Comparison of ENCODE assay signal across 9 cellular contexts in genomic region chr9:71036501-71036900, GRCh38.
DNase-seq lines count a peak whose midpoint lies in the region; ATAC-seq and TF ChIP-seq lines count a peak whose summit lies in the region.
"Had no signal": no experiment of that assay in that cellular context is flagged by ENCODE, and none has a peak within 500 bp of the region (broad histone marks: within the 10 kb centered on the region; RNA-seq: fewer than 3 reads in every experiment).

No MANE protein-coding gene starts in this region.

- H3K9me3 ChIP-seq in HEK293 (ENCODE audit: control insufficient read depth, insufficient read depth, low read depth, low read length): no peaks in the 10 kb centered on the region

- H3K36me3 ChIP-seq in HEK293 (ENCODE audit: control insufficient read depth in 2 of 2, insufficient read depth in 1 of 2, low read length in 2 of 2): no peaks in the 10 kb centered on the region

- H3K4me3 ChIP-seq in HEK293 (ENCODE audit: low read depth, low read length): no peak overlapping the region

- ATAC-seq in HG03432 (IDR thresholded peaks at IDR 0.05; ENCODE audit: unreplicated experiment) (no peak), GM21737 (IDR thresholded peaks at IDR 0.05; ENCODE audit: unreplicated experiment) (no peak)
- ATAC-seq: HCT116 had no signal

- DNase-seq in NCI-H510A (lab: John Stamatoyannopoulos, UW): peak; percentile 2
- DNase-seq in fibroblast of gingiva (ENCODE audit: low read depth): peak; percentile 10
- DNase-seq in putamen (ENCODE audit: low spot score): peak; percentile 20
- DNase-seq in activated CD4-positive, alpha-beta T cell treated with anti-CD3 and anti-CD28 coated beads for 4 hours: no peak
- DNase-seq in T-helper 1 cell: no peak

- CTCF ChIA-PET in HEK293 (lab: Yijun Ruan, JAX): interaction anchor here (0.7 kb wide), 1 partner anchor 681 kb away, joined by 3 read pairs; no protein-coding TSS in a partner anchor

- no peaks in the 10 kb centered on the region for H3K4me1 ChIP-seq in HEK293 (ENCODE audit: control insufficient read depth, insufficient read depth, low read length)

- POLR2A ChIA-PET in HEK293 (lab: Yijun Ruan, JAX): no interaction called here

- no peak overlapping the region for H3K27ac ChIP-seq in HEK293 (ENCODE audit: extremely low read depth, low read depth, low read length)

- TF ChIP-seq CTCF in HEK293 (tag by site-specific recombination; IDR thresholded peaks at IDR 0.05): no peak

TF ChIP-seq in HEK293, 187 proteins besides CTCF, POLR2A, EP300 and RAD21:
- no peak for TF ChIP-seq ZNF221 (tag by site-specific recombination; IDR thresholded peaks at IDR 0.05; ENCODE audit: borderline replicate concordance)
- peak; percentile 32; the same call in 1 of the 2 replicates for TF ChIP-seq ZBTB17 (tag by site-specific recombination; IDR thresholded peaks at IDR 0.05)
- TF ChIP-seq ZNF391 (tag by site-specific recombination; IDR thresholded peaks at IDR 0.05; ENCODE audit: borderline replicate concordance, low read depth): no peak
- TF ChIP-seq, protein P1, sequence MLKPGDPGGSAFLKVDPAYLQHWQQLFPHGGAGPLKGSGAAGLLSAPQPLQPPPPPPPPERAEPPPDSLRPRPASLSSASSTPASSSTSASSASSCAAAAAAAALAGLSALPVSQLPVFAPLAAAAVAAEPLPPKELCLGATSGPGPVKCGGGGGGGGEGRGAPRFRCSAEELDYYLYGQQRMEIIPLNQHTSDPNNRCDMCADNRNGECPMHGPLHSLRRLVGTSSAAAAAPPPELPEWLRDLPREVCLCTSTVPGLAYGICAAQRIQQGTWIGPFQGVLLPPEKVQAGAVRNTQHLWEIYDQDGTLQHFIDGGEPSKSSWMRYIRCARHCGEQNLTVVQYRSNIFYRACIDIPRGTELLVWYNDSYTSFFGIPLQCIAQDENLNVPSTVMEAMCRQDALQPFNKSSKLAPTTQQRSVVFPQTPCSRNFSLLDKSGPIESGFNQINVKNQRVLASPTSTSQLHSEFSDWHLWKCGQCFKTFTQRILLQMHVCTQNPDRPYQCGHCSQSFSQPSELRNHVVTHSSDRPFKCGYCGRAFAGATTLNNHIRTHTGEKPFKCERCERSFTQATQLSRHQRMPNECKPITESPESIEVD (tag by site-specific recombination; IDR thresholded peaks at IDR 0.05): 0 out of 2 replicates have a peak, but pooled peaks have one; percentile 14
- no peak for TF ChIP-seq ZNF394 (tag by site-specific recombination; IDR thresholded peaks at IDR 0.05; ENCODE audit: borderline replicate concordance)

Comparison
In these comparisons a context has a peak if more than half of its experiments do, and no peak if none do; other contexts are left out.
1. DNase-seq: peak in NCI-H510A (single experiment), fibroblast of gingiva (single experiment) and putamen (single experiment); none in activated CD4-positive, alpha-beta T cell treated with anti-CD3 and anti-CD28 coated beads for 4 hours (0 of 2) and T-helper 1 cell (0 of 5).